Comparison of ENCODE assay signal across 11 cellular contexts in the genomic region with DNA sequence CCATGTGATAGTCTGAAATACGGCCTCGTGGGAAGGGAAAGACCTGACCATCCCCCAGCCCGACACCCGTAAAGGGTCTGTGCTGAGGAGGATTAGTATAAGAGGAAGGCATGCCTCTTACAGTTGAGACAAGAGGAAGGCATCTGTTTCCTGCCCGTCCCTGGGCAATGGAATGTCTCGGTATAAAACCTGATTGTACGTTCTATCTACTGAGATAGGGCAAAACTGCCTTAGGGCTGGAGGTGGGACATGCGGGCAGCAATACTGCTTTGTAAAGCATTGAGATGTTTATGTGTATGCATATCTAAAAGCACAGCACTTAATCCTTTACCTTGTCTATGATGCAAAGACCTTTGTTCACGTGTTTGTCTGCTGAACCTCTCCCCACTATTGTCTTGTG. TPM values are rescaled to one million over a fixed set of nuclear protein-coding genes. Genes with fewer than 3 reads are reported as not detected.
"Had no signal": no experiment of that assay in that cellular context is flagged by ENCODE, and none has a peak within 500 bp of the region (broad histone marks: within the 10 kb centered on the region; RNA-seq: fewer than 3 reads in every experiment).

No MANE protein-coding gene starts in this region.

RNA-seq across cellular contexts. Expression of gene SCGB1D1, which starts 5.0 kb away (rescaled TPM):
- polyA plus RNA-seq: naive thymus-derived CD4-positive, alpha-beta T cell; naive thymus-derived CD8-positive, alpha-beta T cell; neural cell; ovary; pancreas; psoas muscle; right cardiac atrium; sigmoid colon; small intestine; smooth muscle cell; spleen had no signal

RNA-seq across cellular contexts. Expression of gene SCGB2A1, which starts 13.5 kb away (rescaled TPM):
- polyA plus RNA-seq: naive thymus-derived CD4-positive, alpha-beta T cell; naive thymus-derived CD8-positive, alpha-beta T cell; neural cell; psoas muscle; right cardiac atrium; smooth muscle cell; spleen had no signal

RNA-seq across cellular contexts. Expression of gene SCGB1D2, which starts 47.0 kb away (rescaled TPM):
- polyA plus RNA-seq: naive thymus-derived CD4-positive, alpha-beta T cell; naive thymus-derived CD8-positive, alpha-beta T cell; neural cell; sigmoid colon; smooth muscle cell; spleen had no signal
